In genomic region chr17:7177954-7178477, GRCh38 we compare ENCODE assay signal across 8 cellular contexts. TPM values are rescaled to one million over a fixed set of nuclear protein-coding genes. Genes with fewer than 3 reads are reported as not detected.
DNase-seq lines count a peak whose midpoint lies in the region; ATAC-seq and TF ChIP-seq lines count a peak whose summit lies in the region.

No MANE protein-coding gene starts in this region.

- DNase-seq in ascending aorta (ENCODE audit: low spot score in 2 of 2) (no peak), left lung (peak in 1 of 2 donors; percentile 71), SIG-M5 (lab: John Stamatoyannopoulos, UW) (no peak), OCI-M2 (lab: John Stamatoyannopoulos, UW; ENCODE audit: unreplicated experiment) (no peak)

- H3K27me3 ChIP-seq in BLaER1 treated with 17β-estradiol and CSF1 and Interleukin-3, amounts not matched to agents 10 nM and 100 nM = peaks cover 0 to 6% (median 0%) of the 10 kb centered on the region in 11 experiments; a peak in 1 of 22 replicates
- H3K27me3 ChIP-seq in KMS-11 (ENCODE audit: insufficient read depth, low read depth) = no peaks in the 10 kb centered on the region
- no peaks in the 10 kb centered on the region for H3K27me3 ChIP-seq in ascending aorta
- peaks cover 0 to 41% of the 10 kb centered on the region in 2 donors for H3K27me3 ChIP-seq in left lung

- intact Hi-C loops in ascending aorta (cut with DNase I) (loop anchor here (5.0 kb wide), 1 partner anchor 126 kb away; no protein-coding TSS in a partner anchor), left lung (cut with DNase I) (no loop called here)

- peak overlapping the region in 9 of 11 experiments; percentile 2 to 53 (median 36); a peak in 12 of 22 replicates for H3K27ac ChIP-seq in BLaER1 treated with 17β-estradiol and CSF1 and Interleukin-3, amounts not matched to agents 10 nM and 100 nM
- H3K27ac ChIP-seq in KMS-11 (no peak overlapping the region), ascending aorta (no peak overlapping the region), left lung (no peak overlapping the region)

- peak overlapping the region; percentile 46 to 69 (median 60) for H3K4me3 ChIP-seq in BLaER1 treated with 17β-estradiol and CSF1 and Interleukin-3, amounts not matched to agents 10 nM and 100 nM
- H3K4me3 ChIP-seq in KMS-11 (IDR thresholded peaks at IDR 0.05; ENCODE audit: insufficient read depth, low read depth, low read length) (no peak overlapping the region), ascending aorta (peak overlapping the region; percentile 18 to 51), left lung (peak overlapping the region; percentile 21 to 24)

- ATAC-seq in left lung = peak; percentile 42
- ATAC-seq in HG02571 (IDR thresholded peaks at IDR 0.05; ENCODE audit: unreplicated experiment) = no peak
- no peak for ATAC-seq in GM18867 (IDR thresholded peaks at IDR 0.05; ENCODE audit: unreplicated experiment)

- TF ChIP-seq CTCF in KMS-11 (conservative IDR thresholded peaks at IDR 0.05; ENCODE audit: low read depth, low read length) (no peak), ascending aorta (IDR thresholded peaks at IDR 0.05) (no peak), left lung (IDR thresholded peaks at IDR 0.05) (no peak)

- peak overlapping the region; percentile 22; the same call in 1 of the 2 replicates for H2AFZ ChIP-seq in KMS-11 (ENCODE audit: low read depth)

- H4K20me1 ChIP-seq in BLaER1 treated with 17β-estradiol and CSF1 and Interleukin-3, amounts not matched to agents 10 nM and 100 nM = no peaks in the 10 kb centered on the region
- no peaks in the 10 kb centered on the region for H4K20me1 ChIP-seq in KMS-11 (ENCODE audit: insufficient read depth)

- H3K4me2 ChIP-seq in BLaER1 treated with 17β-estradiol and CSF1 and Interleukin-3, amounts not matched to agents 10 nM and 100 nM = peak overlapping the region; percentile 92 to 100 (median 98)
- H3K4me2 ChIP-seq in KMS-11 = 0 out of 2 replicates have a peak overlapping the region, but pooled peaks have one; percentile 42

- 0 out of 22 replicates have a peak, but pooled peaks cover 0 to 2% (median 0%) of the 10 kb centered on the region in 11 experiments for H3K9me3 ChIP-seq in BLaER1 treated with 17β-estradiol and CSF1 and Interleukin-3, amounts not matched to agents 10 nM and 100 nM (replicated peaks in 1 of 11)
- H3K9me3 ChIP-seq in ascending aorta = no peaks in the 10 kb centered on the region
- H3K9me3 ChIP-seq in left lung = no peaks in the 10 kb centered on the region

- no peaks in the 10 kb centered on the region for H3K79me2 ChIP-seq in KMS-11 (ENCODE audit: insufficient read depth, low read depth)

- H3K9ac ChIP-seq in BLaER1 treated with 17β-estradiol and CSF1 and Interleukin-3, amounts not matched to agents 10 nM and 100 nM = peak overlapping the region; percentile 52 to 78 (median 69)
- H3K9ac ChIP-seq in KMS-11 = no peak overlapping the region

- H3K4me1 ChIP-seq in BLaER1 treated with 17β-estradiol and CSF1 and Interleukin-3, amounts not matched to agents 10 nM and 100 nM = peaks cover 25 to 40% (median 35%) of the 10 kb centered on the region in 10 experiments
- H3K4me1 ChIP-seq in KMS-11 (ENCODE audit: low read depth, poor library complexity, severe bottlenecking) = no peaks in the 10 kb centered on the region
- H3K4me1 ChIP-seq in ascending aorta = peaks cover 4 to 13% of the 10 kb centered on the region in 2 donors
- peaks cover 9 to 26% of the 10 kb centered on the region in 2 donors for H3K4me1 ChIP-seq in left lung

- no peaks in the 10 kb centered on the region; a peak in 1 of 22 replicates for H3K36me3 ChIP-seq in BLaER1 treated with 17β-estradiol and CSF1 and Interleukin-3, amounts not matched to agents 10 nM and 100 nM
- no peaks in the 10 kb centered on the region for H3K36me3 ChIP-seq in KMS-11 (ENCODE audit: insufficient read depth)
- H3K36me3 ChIP-seq in ascending aorta = no peaks in the 10 kb centered on the region
- no peaks in the 10 kb centered on the region for H3K36me3 ChIP-seq in left lung

RNA-seq across cellular contexts. Expression of gene ASGR1, which starts 1.2 kb away (rescaled TPM):
- total RNA-seq in ascending aorta (3.9 TPM), left lung (1 to 10 TPM; 2.4 to 7.7 TPM)

RNA-seq across cellular contexts. Expression of gene DLG4, which starts 41.6 kb away (rescaled TPM):
- total RNA-seq in ascending aorta (34.9 TPM), left lung (10 to 100 TPM; 25.9 to 33.8 TPM)

RNA-seq across cellular contexts. Expression of gene ACADVL, which starts 41.7 kb away (rescaled TPM):
- total RNA-seq in ascending aorta = 1,048 TPM
- 100 to 1,000 TPM; 610 to 654 TPM for total RNA-seq in left lung

RNA-seq across cellular contexts. Expression of gene DVL2, which starts 56.3 kb away (rescaled TPM):
- total RNA-seq in ascending aorta (17.2 TPM), left lung (10 to 100 TPM; 36.9 to 46.3 TPM)

Comparison
In these comparisons a context has a peak if more than half of its experiments do, and no peak if none do; other contexts are left out.
1. H3K27ac ChIP-seq: peak in BLaER1 treated with 17β-estradiol and CSF1 and Interleukin-3, amounts not matched to agents 10 nM and 100 nM (9 of 11); none in KMS-11 (single experiment), ascending aorta (0 of 2) and left lung (0 of 2).